1 cellular context compared by ENCODE assay signal in the genomic region with DNA sequence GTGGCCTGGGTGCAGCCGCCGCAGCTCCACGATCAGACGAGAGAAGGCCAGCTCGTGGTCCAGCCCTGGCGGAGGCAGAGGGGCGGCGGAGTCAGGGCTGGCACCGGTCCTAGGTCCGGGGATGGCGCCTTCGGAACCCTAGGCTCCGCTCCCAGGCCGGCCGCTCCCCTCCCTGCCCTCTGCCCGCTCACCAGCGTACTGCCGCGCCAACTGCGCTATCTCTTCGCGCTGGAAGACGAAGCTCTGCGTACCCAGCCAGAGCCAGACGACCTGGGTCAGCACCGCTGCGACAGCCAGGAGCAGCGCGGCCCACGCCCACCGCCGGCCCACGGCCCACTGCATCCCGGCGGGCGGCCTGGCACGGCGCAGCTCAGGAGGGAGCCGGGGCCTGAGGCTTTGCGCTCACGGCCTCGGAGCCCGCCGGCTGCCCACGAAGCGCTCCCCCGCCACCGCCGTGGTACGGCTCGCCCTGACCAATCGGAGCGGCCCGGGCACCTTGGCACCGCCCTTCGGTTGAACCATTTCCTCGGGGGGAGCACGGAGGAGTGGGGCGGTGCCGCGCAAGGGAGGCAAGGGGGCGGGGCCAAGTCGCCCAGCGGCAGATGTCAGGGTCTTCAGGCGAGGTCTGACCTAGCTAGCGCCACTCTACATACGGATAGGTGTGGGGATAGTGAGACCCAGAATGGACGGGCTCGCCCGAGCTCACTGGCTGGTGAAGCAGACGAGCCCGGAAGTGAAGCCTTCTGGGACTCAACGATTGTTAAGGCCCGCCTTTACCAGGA.
TF ChIP-seq lines count a peak whose summit lies in the region.

A gene (minus strand): TSS at position 432 of the 782 bp plus-strand sequence. CDS start 90 bp downstream, at position 342.

TF ChIP-seq in HepG2, 621 proteins besides CTCF, POLR2A, EP300 and RAD21 (continued from another document and continues in another):
- TF ChIP-seq, protein P1, sequence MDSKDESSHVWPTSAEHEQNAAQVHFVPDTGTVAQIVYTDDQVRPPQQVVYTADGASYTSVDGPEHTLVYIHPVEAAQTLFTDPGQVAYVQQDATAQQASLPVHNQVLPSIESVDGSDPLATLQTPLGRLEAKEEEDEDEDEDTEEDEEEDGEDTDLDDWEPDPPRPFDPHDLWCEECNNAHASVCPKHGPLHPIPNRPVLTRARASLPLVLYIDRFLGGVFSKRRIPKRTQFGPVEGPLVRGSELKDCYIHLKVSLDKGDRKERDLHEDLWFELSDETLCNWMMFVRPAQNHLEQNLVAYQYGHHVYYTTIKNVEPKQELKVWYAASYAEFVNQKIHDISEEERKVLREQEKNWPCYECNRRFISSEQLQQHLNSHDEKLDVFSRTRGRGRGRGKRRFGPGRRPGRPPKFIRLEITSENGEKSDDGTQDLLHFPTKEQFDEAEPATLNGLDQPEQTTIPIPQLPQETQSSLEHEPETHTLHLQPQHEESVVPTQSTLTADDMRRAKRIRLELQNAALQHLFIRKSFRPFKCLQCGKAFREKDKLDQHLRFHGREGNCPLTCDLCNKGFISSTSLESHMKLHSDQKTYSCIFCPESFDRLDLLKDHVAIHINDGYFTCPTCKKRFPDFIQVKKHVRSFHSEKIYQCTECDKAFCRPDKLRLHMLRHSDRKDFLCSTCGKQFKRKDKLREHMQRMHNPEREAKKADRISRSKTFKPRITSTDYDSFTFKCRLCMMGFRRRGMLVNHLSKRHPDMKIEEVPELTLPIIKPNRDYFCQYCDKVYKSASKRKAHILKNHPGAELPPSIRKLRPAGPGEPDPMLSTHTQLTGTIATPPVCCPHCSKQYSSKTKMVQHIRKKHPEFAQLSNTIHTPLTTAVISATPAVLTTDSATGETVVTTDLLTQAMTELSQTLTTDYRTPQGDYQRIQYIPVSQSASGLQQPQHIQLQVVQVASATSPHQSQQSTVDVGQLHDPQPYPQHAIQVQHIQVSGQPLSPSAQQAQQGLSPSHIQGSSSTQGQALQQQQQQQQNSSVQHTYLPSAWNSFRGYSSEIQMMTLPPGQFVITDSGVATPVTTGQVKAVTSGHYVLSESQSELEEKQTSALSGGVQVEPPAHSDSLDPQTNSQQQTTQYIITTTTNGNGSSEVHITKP (CRISPR knock-in tag; IDR thresholded peaks at IDR 0.05; ENCODE audit: low read depth): peak; percentile 99
- TF ChIP-seq ZZZ3 (CRISPR knock-in tag; IDR thresholded peaks at IDR 0.05; ENCODE audit: borderline replicate concordance): no peak; the same call in 1 of the 2 replicates
- no peak for TF ChIP-seq GTF2F1 (IDR thresholded peaks at IDR 0.05; ENCODE audit: low read length)
- TF ChIP-seq ZNF777 (CRISPR knock-in tag; IDR thresholded peaks at IDR 0.05): peak; percentile 74
- TF ChIP-seq, protein P2, sequence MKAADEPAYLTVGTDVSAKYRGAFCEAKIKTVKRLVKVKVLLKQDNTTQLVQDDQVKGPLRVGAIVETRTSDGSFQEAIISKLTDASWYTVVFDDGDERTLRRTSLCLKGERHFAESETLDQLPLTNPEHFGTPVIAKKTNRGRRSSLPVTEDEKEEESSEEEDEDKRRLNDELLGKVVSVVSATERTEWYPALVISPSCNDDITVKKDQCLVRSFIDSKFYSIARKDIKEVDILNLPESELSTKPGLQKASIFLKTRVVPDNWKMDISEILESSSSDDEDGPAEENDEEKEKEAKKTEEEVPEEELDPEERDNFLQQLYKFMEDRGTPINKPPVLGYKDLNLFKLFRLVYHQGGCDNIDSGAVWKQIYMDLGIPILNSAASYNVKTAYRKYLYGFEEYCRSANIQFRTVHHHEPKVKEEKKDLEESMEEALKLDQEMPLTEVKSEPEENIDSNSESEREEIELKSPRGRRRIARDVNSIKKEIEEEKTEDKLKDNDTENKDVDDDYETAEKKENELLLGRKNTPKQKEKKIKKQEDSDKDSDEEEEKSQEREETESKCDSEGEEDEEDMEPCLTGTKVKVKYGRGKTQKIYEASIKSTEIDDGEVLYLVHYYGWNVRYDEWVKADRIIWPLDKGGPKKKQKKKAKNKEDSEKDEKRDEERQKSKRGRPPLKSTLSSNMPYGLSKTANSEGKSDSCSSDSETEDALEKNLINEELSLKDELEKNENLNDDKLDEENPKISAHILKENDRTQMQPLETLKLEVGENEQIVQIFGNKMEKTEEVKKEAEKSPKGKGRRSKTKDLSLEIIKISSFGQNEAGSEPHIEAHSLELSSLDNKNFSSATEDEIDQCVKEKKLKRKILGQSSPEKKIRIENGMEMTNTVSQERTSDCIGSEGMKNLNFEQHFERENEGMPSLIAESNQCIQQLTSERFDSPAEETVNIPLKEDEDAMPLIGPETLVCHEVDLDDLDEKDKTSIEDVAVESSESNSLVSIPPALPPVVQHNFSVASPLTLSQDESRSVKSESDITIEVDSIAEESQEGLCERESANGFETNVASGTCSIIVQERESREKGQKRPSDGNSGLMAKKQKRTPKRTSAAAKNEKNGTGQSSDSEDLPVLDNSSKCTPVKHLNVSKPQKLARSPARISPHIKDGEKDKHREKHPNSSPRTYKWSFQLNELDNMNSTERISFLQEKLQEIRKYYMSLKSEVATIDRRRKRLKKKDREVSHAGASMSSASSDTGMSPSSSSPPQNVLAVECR (CRISPR knock-in tag; IDR thresholded peaks at IDR 0.05; ENCODE audit: borderline replicate concordance): peak; percentile 89; the same call in 1 of the 2 replicates
- TF ChIP-seq, protein P3, sequence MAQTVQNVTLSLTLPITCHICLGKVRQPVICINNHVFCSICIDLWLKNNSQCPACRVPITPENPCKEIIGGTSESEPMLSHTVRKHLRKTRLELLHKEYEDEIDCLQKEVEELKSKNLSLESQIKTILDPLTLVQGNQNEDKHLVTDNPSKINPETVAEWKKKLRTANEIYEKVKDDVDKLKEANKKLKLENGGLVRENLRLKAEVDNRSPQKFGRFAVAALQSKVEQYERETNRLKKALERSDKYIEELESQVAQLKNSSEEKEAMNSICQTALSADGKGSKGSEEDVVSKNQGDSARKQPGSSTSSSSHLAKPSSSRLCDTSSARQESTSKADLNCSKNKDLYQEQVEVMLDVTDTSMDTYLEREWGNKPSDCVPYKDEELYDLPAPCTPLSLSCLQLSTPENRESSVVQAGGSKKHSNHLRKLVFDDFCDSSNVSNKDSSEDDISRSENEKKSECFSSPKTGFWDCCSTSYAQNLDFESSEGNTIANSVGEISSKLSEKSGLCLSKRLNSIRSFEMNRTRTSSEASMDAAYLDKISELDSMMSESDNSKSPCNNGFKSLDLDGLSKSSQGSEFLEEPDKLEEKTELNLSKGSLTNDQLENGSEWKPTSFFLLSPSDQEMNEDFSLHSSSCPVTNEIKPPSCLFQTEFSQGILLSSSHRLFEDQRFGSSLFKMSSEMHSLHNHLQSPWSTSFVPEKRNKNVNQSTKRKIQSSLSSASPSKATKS (CRISPR knock-in tag; IDR thresholded peaks at IDR 0.05): no peak
- peak; percentile 64 for TF ChIP-seq RXRB (CRISPR knock-in tag; IDR thresholded peaks at IDR 0.05; ENCODE audit: borderline replicate concordance)
- 0 out of 2 replicates have a peak, but pooled peaks have one; percentile 70 for TF ChIP-seq ZNF44 (CRISPR knock-in tag; IDR thresholded peaks at IDR 0.05)
- TF ChIP-seq MTA1 (CRISPR knock-in tag; IDR thresholded peaks at IDR 0.05; ENCODE audit: borderline replicate concordance): peak; percentile 38; the same call in 1 of the 2 replicates
- TF ChIP-seq ZNF501 (CRISPR knock-in tag; IDR thresholded peaks at IDR 0.05): no peak
- no peak; the same call in 1 of the 2 replicates for TF ChIP-seq HES4 (CRISPR knock-in tag; IDR thresholded peaks at IDR 0.05; ENCODE audit: borderline replicate concordance)
- peak; percentile 96 for TF ChIP-seq ZNF329 (CRISPR knock-in tag; IDR thresholded peaks at IDR 0.05; ENCODE audit: low read depth)
- no peak for TF ChIP-seq RBM22 (optimal IDR thresholded peaks at IDR 0.05; ENCODE audit: low read length)
- TF ChIP-seq HNF4A (CRISPR knock-in tag; IDR thresholded peaks at IDR 0.05): no peak; the same call in 1 of the 2 replicates
- TF ChIP-seq PPARG (CRISPR knock-in tag; conservative IDR thresholded peaks at IDR 0.05): no peak
- peak; percentile 71; the same call in 1 of the 2 replicates for TF ChIP-seq ZNF816 (CRISPR knock-in tag; IDR thresholded peaks at IDR 0.05; ENCODE audit: borderline replicate concordance)
- TF ChIP-seq, protein P4, sequence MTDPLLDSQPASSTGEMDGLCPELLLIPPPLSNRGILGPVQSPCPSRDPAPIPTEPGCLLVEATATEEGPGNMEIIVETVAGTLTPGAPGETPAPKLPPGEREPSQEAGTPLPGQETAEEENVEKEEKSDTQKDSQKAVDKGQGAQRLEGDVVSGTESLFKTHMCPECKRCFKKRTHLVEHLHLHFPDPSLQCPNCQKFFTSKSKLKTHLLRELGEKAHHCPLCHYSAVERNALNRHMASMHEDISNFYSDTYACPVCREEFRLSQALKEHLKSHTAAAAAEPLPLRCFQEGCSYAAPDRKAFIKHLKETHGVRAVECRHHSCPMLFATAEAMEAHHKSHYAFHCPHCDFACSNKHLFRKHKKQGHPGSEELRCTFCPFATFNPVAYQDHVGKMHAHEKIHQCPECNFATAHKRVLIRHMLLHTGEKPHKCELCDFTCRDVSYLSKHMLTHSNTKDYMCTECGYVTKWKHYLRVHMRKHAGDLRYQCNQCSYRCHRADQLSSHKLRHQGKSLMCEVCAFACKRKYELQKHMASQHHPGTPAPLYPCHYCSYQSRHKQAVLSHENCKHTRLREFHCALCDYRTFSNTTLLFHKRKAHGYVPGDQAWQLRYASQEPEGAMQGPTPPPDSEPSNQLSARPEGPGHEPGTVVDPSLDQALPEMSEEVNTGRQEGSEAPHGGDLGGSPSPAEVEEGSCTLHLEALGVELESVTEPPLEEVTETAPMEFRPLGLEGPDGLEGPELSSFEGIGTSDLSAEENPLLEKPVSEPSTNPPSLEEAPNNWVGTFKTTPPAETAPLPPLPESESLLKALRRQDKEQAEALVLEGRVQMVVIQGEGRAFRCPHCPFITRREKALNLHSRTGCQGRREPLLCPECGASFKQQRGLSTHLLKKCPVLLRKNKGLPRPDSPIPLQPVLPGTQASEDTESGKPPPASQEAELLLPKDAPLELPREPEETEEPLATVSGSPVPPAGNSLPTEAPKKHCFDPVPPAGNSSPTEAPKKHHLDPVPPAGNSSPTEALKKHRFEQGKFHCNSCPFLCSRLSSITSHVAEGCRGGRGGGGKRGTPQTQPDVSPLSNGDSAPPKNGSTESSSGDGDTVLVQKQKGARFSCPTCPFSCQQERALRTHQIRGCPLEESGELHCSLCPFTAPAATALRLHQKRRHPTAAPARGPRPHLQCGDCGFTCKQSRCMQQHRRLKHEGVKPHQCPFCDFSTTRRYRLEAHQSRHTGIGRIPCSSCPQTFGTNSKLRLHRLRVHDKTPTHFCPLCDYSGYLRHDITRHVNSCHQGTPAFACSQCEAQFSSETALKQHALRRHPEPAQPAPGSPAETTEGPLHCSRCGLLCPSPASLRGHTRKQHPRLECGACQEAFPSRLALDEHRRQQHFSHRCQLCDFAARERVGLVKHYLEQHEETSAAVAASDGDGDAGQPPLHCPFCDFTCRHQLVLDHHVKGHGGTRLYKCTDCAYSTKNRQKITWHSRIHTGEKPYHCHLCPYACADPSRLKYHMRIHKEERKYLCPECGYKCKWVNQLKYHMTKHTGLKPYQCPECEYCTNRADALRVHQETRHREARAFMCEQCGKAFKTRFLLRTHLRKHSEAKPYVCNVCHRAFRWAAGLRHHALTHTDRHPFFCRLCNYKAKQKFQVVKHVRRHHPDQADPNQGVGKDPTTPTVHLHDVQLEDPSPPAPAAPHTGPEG (CRISPR knock-in tag; IDR thresholded peaks at IDR 0.05): peak; percentile 85
- TF ChIP-seq, protein P5, sequence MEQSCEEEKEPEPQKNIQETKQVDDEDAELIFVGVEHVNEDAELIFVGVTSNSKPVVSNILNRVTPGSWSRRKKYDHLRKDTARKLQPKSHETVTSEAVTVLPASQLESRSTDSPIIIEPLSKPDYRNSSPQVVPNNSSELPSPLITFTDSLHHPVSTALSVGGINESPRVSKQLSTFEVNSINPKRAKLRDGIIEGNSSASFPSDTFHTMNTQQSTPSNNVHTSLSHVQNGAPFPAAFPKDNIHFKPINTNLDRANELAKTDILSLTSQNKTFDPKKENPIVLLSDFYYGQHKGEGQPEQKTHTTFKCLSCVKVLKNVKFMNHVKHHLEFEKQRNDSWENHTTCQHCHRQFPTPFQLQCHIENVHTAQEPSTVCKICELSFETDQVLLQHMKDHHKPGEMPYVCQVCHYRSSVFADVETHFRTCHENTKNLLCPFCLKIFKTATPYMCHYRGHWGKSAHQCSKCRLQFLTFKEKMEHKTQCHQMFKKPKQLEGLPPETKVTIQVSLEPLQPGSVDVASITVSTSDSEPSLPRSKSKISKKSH (CRISPR knock-in tag; IDR thresholded peaks at IDR 0.05; ENCODE audit: borderline replicate concordance): no peak; the same call in 1 of the 2 replicates
- TF ChIP-seq ZFX (CRISPR knock-in tag; IDR thresholded peaks at IDR 0.05; ENCODE audit: low read depth): peak; percentile 96
- no peak for TF ChIP-seq CCAR2 (optimal IDR thresholded peaks at IDR 0.05; ENCODE audit: low read depth, low read length)
- TF ChIP-seq, protein P6, sequence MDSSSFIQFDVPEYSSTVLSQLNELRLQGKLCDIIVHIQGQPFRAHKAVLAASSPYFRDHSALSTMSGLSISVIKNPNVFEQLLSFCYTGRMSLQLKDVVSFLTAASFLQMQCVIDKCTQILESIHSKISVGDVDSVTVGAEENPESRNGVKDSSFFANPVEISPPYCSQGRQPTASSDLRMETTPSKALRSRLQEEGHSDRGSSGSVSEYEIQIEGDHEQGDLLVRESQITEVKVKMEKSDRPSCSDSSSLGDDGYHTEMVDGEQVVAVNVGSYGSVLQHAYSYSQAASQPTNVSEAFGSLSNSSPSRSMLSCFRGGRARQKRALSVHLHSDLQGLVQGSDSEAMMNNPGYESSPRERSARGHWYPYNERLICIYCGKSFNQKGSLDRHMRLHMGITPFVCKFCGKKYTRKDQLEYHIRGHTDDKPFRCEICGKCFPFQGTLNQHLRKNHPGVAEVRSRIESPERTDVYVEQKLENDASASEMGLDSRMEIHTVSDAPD (CRISPR knock-in tag; IDR thresholded peaks at IDR 0.05): 0 out of 2 replicates have a peak, but pooled peaks have one; percentile 44
- TF ChIP-seq RCOR2 (CRISPR knock-in tag; IDR thresholded peaks at IDR 0.05): no peak
- peak; percentile 67 for TF ChIP-seq PHF20 (CRISPR knock-in tag; IDR thresholded peaks at IDR 0.05)
- TF ChIP-seq SKI (IDR thresholded peaks at IDR 0.05; ENCODE audit: partially characterized antibody): peak; percentile 48
- 0 out of 2 replicates have a peak, but pooled peaks have one; percentile 15 for TF ChIP-seq KDM3A (CRISPR knock-in tag; IDR thresholded peaks at IDR 0.05; ENCODE audit: low read depth)
- peak; percentile 75 for TF ChIP-seq GATAD1 (CRISPR knock-in tag; IDR thresholded peaks at IDR 0.05)
- no peak for TF ChIP-seq ZNF432 (CRISPR knock-in tag; IDR thresholded peaks at IDR 0.05; ENCODE audit: borderline replicate concordance)
- peak; percentile 7; the same call in 1 of the 2 replicates for TF ChIP-seq ZNF253 (CRISPR knock-in tag; IDR thresholded peaks at IDR 0.05; ENCODE audit: borderline replicate concordance)
- TF ChIP-seq HNRNPL (IDR thresholded peaks at IDR 0.05; ENCODE audit: low read depth, low read length): no peak; the same call in none of the 2 replicates
- no peak for TF ChIP-seq EZH2 (conservative IDR thresholded peaks at IDR 0.05; ENCODE audit: low read depth, low read length)
- peak; percentile 100 for TF ChIP-seq HNRNPLL (IDR thresholded peaks at IDR 0.05; ENCODE audit: low read depth, low read length, poor library complexity, severe bottlenecking)
- TF ChIP-seq IKZF4 (CRISPR knock-in tag; IDR thresholded peaks at IDR 0.05; ENCODE audit: borderline replicate concordance, low read depth, not compliant biosample characterization): no peak
- peak; percentile 65; the same call in 1 of the 2 replicates for TF ChIP-seq ZNF713 (CRISPR knock-in tag; IDR thresholded peaks at IDR 0.05)
- peak; percentile 83 for TF ChIP-seq THAP11 (CRISPR knock-in tag; IDR thresholded peaks at IDR 0.05)
- TF ChIP-seq CENPT (CRISPR knock-in tag; IDR thresholded peaks at IDR 0.05; ENCODE audit: low read depth): 0 out of 2 replicates have a peak, but pooled peaks have one; percentile 13
- no peak for TF ChIP-seq MLLT10 (CRISPR knock-in tag; IDR thresholded peaks at IDR 0.05)
- peak; percentile 53; the same call in 1 of the 2 replicates for TF ChIP-seq ZNF761 (CRISPR knock-in tag; conservative IDR thresholded peaks at IDR 0.05)
